Comparison of ENCODE assay signal across 2 cellular contexts in genomic region chr13:113980489-113981064, GRCh38.
TF ChIP-seq lines count a peak whose summit lies in the region.

No MANE protein-coding gene starts in this region.

TF ChIP-seq in IMR-90, 13 proteins besides CTCF, POLR2A, EP300 and RAD21:
- TF ChIP-seq MAFK (IDR thresholded peaks at IDR 0.05; ENCODE audit: low read depth, low read length), result no peak
- no peak for TF ChIP-seq MXI1 (IDR thresholded peaks at IDR 0.05; ENCODE audit: borderline replicate concordance, low read depth, low read length)
- no peak for TF ChIP-seq FOS (IDR thresholded peaks at IDR 0.05; ENCODE audit: low read depth, low read length)
- no peak for TF ChIP-seq CHD1 (IDR thresholded peaks at IDR 0.05; ENCODE audit: low read depth, low read length)
- TF ChIP-seq MAZ (IDR thresholded peaks at IDR 0.05; ENCODE audit: borderline replicate concordance, low read depth, low read length), result no peak
- no peak for TF ChIP-seq RCOR1 (IDR thresholded peaks at IDR 0.05; ENCODE audit: insufficient replicate concordance, low read length)
- no peak for TF ChIP-seq CEBPB (IDR thresholded peaks at IDR 0.05; ENCODE audit: low read depth, low read length)
- TF ChIP-seq RFX5 (IDR thresholded peaks at IDR 0.05; ENCODE audit: low read depth, low read length), result no peak
- TF ChIP-seq USF2 (IDR thresholded peaks at IDR 0.05; ENCODE audit: low read depth, low read length), result no peak
TF ChIP-seq in IMR-90: peak in this region for 0.

TF ChIP-seq in H1, 55 proteins besides CTCF, POLR2A, EP300 and RAD21:
- TF ChIP-seq POLR2AphosphoS5 (IDR thresholded peaks at IDR 0.05; ENCODE audit: low read depth, low read length), result no peak
- TF ChIP-seq KDM4A (IDR thresholded peaks at IDR 0.05; ENCODE audit: low read depth, low read length, severe bottlenecking), result no peak
- TF ChIP-seq MAX (IDR thresholded peaks at IDR 0.05), result no peak
- no peak for TF ChIP-seq SAP30 (IDR thresholded peaks at IDR 0.05; ENCODE audit: insufficient read depth, insufficient replicate concordance, low read length)
- no peak for TF ChIP-seq RBBP5 (IDR thresholded peaks at IDR 0.05; ENCODE audit: borderline replicate concordance, low read depth, low read length)
- no peak for TF ChIP-seq SP4 (IDR thresholded peaks at IDR 0.05; ENCODE audit: low read length)
